Comparison of ENCODE assay signal across 8 cellular contexts in the genomic region with DNA sequence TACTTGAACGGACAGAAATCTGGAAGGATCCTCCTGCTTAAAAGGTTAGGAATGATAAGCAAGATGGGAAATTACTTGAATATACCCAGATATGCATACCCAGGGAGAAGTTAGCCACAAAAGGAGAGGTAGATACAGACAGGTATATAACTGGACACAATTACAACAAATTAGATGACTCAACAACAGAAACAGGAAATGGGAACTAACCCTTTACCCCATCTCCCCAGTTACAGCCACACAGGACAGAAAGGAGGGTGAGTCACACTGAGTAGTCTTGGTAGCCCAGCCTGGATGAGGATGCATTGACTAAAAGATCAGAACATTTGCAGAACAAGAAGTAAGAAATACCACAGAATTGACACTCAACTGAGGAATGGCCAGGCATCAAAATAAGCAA.
DNase-seq lines count a peak whose midpoint lies in the region; ATAC-seq lines count a peak whose summit lies in the region.
"Had no signal": no experiment of that assay in that cellular context is flagged by ENCODE, and none has a peak within 500 bp of the region (broad histone marks: within the 10 kb centered on the region; RNA-seq: fewer than 3 reads in every experiment).

No MANE protein-coding gene starts in this region.

- DNase-seq in NAMALWA (ENCODE audit: low spot score) (peak; percentile 9), epithelial cell of prostate (ENCODE audit: low read depth, low spot score) (peak; percentile 74), NCI-H187 (lab: John Stamatoyannopoulos, UW) (no peak), NCI-H82 (lab: John Stamatoyannopoulos, UW) (no peak)
- DNase-seq in activated CD4-positive, alpha-beta T cell treated with anti-CD3 and anti-CD28 coated beads, Interleukin-2, amount 50 U/mL, for 4 hours, result no peak
- DNase-seq: psoas muscle had no signal

- peak overlapping the region; percentile 78 for H3K27ac ChIP-seq in epithelial cell of prostate
- H3K27ac ChIP-seq: psoas muscle had no signal

- peak; percentile 98 for ATAC-seq in GM18858 (IDR thresholded peaks at IDR 0.05; ENCODE audit: unreplicated experiment)
- ATAC-seq in HG02678 (IDR thresholded peaks at IDR 0.05; ENCODE audit: unreplicated experiment), result peak; percentile 83

Comparison
In these comparisons a context has a peak if more than half of its experiments do, and no peak if none do; other contexts are left out.
1. DNase-seq: peak in NAMALWA (single experiment) and epithelial cell of prostate (single experiment); none in NCI-H187 (0 of 2), activated CD4-positive, alpha-beta T cell treated with anti-CD3 and anti-CD28 coated beads, Interleukin-2, amount 50 U/mL, for 4 hours (0 of 2) and NCI-H82 (single experiment).